ENCODE assay signal across 17 cellular contexts in genomic region chr6:139204978-139205377, GRCh38.
"Had no signal": no experiment of that assay in that cellular context is flagged by ENCODE, and none has a peak within 500 bp of the region (broad histone marks: within the 10 kb centered on the region; RNA-seq: fewer than 3 reads in every experiment).

No MANE protein-coding gene starts in this region.

- DNase-seq: activated B cell treated with CpG ODN at 0.5 μM for 24 hours; activated CD4-positive, alpha-beta T cell treated with anti-CD3 and anti-CD28 coated beads, Interleukin-2, amount 50 U/mL, for 1 hour; anterior cingulate cortex; central memory CD4-positive, alpha-beta T cell; colonic mucosa; endodermal cell; foreskin fibroblast; mucosa of descending colon; naive B cell; retina; uterus had no signal

- H3K36me3 ChIP-seq: colonic mucosa, tibial nerve, uterus had no signal

- H3K4me3 ChIP-seq: colonic mucosa, mucosa of descending colon, tibial nerve, uterus had no signal

- H3K27ac Mint-ChIP-seq: activated B cell treated with CpG ODN at 0.5 μM for 24 hours, brain, endodermal cell, memory B cell, naive B cell had no signal

- H3K4me3 Mint-ChIP-seq: activated B cell treated with CpG ODN at 0.5 μM for 24 hours; brain; endodermal cell; memory B cell; neural crest cell; stimulated activated naive CD8-positive, alpha-beta T cell treated with anti-CD3 and anti-CD28 coated beads, Interleukin-15, Interleukin-2, amounts not matched to agents 100 ng/mL and 50 ng/mL, for 24 hours had no signal

- H3K36me3 Mint-ChIP-seq: brain had no signal

- H3K27ac ChIP-seq: colonic mucosa, epithelial cell of prostate, tibial nerve, uterus had no signal

- H3K4me1 ChIP-seq: colonic mucosa, tibial nerve, uterus had no signal

- H3K4me1 Mint-ChIP-seq: activated B cell treated with CpG ODN at 0.5 μM for 24 hours, brain, endodermal cell, memory B cell, naive B cell, neural crest cell had no signal

- H3K9me3 ChIP-seq: colonic mucosa had no signal

- H3K27me3 Mint-ChIP-seq: activated B cell treated with CpG ODN at 0.5 μM for 24 hours; stimulated activated naive CD8-positive, alpha-beta T cell treated with anti-CD3 and anti-CD28 coated beads, Interleukin-15, Interleukin-2, amounts not matched to agents 100 ng/mL and 50 ng/mL, for 24 hours had no signal

- H3K27me3 ChIP-seq: colonic mucosa, tibial nerve, uterus had no signal
